In the genomic region with DNA sequence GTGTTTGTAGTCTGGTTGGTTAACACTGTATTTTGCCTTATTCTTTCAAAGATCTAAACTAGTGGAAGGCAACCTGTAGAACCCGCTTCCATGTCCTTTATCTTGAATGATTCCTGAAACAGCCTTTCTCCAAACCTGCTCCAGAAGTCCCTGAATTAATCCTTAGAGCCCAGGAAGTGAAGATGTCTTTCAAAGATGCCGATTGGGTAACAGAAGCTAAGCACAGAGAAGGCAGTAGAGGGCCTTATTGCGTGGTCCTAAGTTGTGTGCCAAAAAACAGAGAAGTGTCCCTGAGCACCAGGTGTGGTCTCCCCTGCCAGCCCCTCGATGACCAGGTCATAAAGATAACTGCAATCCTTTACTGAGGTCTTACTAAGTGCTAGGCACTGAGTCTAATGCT, we compare ENCODE assay signal across 1 cellular context.
TF ChIP-seq lines count a peak whose summit lies in the region.

No MANE protein-coding gene starts in this region.

TF ChIP-seq in GM12878, 131 proteins besides CTCF, POLR2A, EP300 and RAD21:
- TF ChIP-seq, protein P1, sequence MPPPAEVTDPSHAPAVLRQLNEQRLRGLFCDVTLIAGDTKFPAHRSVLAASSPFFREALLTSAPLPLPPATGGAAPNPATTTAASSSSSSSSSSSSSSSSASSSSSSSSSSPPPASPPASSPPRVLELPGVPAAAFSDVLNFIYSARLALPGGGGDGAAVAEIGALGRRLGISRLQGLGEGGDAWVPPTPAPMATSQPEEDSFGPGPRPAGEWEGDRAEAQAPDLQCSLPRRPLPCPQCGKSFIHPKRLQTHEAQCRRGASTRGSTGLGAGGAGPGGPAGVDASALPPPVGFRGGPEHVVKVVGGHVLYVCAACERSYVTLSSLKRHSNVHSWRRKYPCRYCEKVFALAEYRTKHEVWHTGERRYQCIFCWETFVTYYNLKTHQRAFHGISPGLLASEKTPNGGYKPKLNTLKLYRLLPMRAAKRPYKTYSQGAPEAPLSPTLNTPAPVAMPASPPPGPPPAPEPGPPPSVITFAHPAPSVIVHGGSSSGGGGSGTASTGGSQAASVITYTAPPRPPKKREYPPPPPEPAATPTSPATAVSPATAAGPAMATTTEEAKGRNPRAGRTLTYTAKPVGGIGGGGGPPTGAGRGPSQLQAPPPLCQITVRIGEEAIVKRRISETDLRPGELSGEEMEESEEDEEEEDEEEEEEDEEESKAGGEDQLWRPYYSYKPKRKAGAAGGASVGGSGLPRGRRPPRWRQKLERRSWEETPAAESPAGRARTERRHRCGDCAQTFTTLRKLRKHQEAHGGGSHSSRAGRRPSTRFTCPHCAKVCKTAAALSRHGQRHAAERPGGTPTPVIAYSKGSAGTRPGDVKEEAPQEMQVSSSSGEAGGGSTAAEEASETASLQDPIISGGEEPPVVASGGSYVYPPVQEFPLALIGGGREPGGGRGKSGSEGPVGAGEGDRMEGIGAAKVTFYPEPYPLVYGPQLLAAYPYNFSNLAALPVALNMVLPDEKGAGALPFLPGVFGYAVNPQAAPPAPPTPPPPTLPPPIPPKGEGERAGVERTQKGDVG (CRISPR knock-in tag; IDR thresholded peaks at IDR 0.05): no peak
- TF ChIP-seq, protein P2, sequence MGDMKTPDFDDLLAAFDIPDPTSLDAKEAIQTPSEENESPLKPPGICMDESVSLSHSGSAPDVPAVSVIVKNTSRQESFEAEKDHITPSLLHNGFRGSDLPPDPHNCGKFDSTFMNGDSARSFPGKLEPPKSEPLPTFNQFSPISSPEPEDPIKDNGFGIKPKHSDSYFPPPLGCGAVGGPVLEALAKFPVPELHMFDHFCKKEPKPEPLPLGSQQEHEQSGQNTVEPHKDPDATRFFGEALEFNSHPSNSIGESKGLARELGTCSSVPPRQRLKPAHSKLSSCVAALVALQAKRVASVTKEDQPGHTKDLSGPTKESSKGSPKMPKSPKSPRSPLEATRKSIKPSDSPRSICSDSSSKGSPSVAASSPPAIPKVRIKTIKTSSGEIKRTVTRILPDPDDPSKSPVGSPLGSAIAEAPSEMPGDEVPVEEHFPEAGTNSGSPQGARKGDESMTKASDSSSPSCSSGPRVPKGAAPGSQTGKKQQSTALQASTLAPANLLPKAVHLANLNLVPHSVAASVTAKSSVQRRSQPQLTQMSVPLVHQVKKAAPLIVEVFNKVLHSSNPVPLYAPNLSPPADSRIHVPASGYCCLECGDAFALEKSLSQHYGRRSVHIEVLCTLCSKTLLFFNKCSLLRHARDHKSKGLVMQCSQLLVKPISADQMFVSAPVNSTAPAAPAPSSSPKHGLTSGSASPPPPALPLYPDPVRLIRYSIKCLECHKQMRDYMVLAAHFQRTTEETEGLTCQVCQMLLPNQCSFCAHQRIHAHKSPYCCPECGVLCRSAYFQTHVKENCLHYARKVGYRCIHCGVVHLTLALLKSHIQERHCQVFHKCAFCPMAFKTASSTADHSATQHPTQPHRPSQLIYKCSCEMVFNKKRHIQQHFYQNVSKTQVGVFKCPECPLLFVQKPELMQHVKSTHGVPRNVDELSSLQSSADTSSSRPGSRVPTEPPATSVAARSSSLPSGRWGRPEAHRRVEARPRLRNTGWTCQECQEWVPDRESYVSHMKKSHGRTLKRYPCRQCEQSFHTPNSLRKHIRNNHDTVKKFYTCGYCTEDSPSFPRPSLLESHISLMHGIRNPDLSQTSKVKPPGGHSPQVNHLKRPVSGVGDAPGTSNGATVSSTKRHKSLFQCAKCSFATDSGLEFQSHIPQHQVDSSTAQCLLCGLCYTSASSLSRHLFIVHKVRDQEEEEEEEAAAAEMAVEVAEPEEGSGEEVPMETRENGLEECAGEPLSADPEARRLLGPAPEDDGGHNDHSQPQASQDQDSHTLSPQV (IDR thresholded peaks at IDR 0.05): no peak
- no peak for TF ChIP-seq JUNB (IDR thresholded peaks at IDR 0.05)
- TF ChIP-seq FOXK2 (IDR thresholded peaks at IDR 0.05): no peak
